Comparison of ENCODE assay signal across 9 cellular contexts in the genomic region with DNA sequence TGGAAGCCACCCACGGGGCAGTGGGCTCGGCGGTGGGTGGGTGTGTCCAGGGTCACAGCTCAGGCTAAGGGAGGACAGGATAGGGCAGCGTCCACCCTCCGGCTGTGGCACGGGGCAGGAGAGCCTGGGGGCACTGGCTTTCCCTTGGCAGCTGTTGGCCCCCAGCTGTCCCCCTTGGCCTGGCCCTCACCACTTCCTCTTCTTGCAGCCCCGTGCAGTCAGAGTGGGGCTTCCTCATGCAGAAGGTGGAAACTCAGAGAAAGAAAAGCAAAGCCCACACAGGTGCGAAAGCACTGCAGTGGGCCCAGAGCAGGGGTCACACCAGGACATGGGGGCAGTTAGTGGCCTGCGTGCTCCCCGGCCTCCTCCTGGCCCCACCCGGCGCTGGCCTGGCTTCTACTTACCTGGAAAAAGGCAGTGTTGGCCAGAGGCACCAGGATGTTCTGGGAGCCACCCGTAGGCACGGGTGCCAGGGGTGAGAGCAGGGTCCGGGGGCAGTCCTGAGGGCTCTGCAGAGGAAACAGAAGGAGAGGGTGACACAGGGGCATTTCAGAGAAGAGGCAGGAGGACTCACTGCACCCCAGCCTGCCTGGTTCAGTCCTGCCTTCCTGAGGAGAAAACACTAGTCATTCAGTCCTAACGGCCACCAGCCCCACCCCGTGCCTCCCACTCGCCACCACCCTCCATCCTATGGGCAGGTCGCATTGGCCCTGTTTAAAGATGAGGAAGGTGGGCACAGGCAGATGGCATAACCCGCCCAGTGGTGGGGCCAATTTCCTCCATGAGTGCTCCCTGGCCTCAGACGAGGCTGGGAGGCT. TPM values are rescaled to one million over a fixed set of nuclear protein-coding genes. Genes with fewer than 3 reads are reported as not detected.
DNase-seq lines count a peak whose midpoint lies in the region; TF ChIP-seq lines count a peak whose summit lies in the region.
"Had no signal": no experiment of that assay in that cellular context is flagged by ENCODE, and none has a peak within 500 bp of the region (broad histone marks: within the 10 kb centered on the region; RNA-seq: fewer than 3 reads in every experiment).

No MANE protein-coding gene starts in this region.

- no peaks in the 10 kb centered on the region for H3K4me1 Mint-ChIP-seq in MCF 10A (ENCODE audit: insufficient read depth, unreplicated experiment)

- 70 to 81% methylated on average over 3 to 8 of the region's 21 CpGs for WGBS in esophagus squamous epithelium, 2 donors

- no peaks in the 10 kb centered on the region for H3K36me3 ChIP-seq in breast epithelium
- H3K36me3 ChIP-seq in esophagus squamous epithelium: peaks cover 0 to 66% (median 3%) of the 10 kb centered on the region in 3 donors
- H3K36me3 ChIP-seq in uterus: no peaks in the 10 kb centered on the region
- H3K36me3 ChIP-seq in colonic mucosa: no peaks in the 10 kb centered on the region

- H3K4me1 ChIP-seq in breast epithelium (peaks cover 0 to 13% of the 10 kb centered on the region in 2 donors), esophagus squamous epithelium (peaks cover 14 to 34% (median 20%) of the 10 kb centered on the region in 3 donors), uterus (peaks cover 0 to 11% of the 10 kb centered on the region in 2 donors), colonic mucosa (peaks cover 5% of the 10 kb centered on the region)

- no peak for TF ChIP-seq POLR2A in breast epithelium (IDR thresholded peaks at IDR 0.05)
- no peak for TF ChIP-seq POLR2A in esophagus squamous epithelium (IDR thresholded peaks at IDR 0.05)
- TF ChIP-seq POLR2A in uterus (IDR thresholded peaks at IDR 0.05): no peak

- no peaks in the 10 kb centered on the region for H3K27me3 Mint-ChIP-seq in MCF 10A (ENCODE audit: insufficient read depth, unreplicated experiment)

- CTCF ChIA-PET in MCF 10A (lab: Yijun Ruan, JAX): interaction anchor here (0.6 kb wide), 1 partner anchor 67 kb away, joined by 3 read pairs; no protein-coding TSS in a partner anchor

- no peak for DNase-seq in breast epithelium (ENCODE audit: low spot score in 2 of 2)
- DNase-seq in MCF 10A (ENCODE audit: unreplicated experiment): no peak
- DNase-seq in MV-4-11 (lab: John Stamatoyannopoulos, UW): peak; percentile 79
- DNase-seq in esophagus squamous epithelium (lab: John Stamatoyannopoulos, UW): peak; percentile 29
- DNase-seq in uterus: no peak
- no peak for DNase-seq in T1000 (lab: John Stamatoyannopoulos, UW)
- no peak for DNase-seq in colonic mucosa
- DNase-seq in stimulated activated CD4-positive, alpha-beta T cell treated with anti-CD3 and anti-CD28 coated beads, Interleukin-2, amount 100 ng/mL, for 24 hours: no peak

- no TSS peak for BruUV-seq in MCF 10A (replicated peaks; lab: Mats Ljungman, UMichigan)

- H3K27ac Mint-ChIP-seq in MCF 10A (ENCODE audit: low read depth, unreplicated experiment): no peak overlapping the region

- H3K36me3 Mint-ChIP-seq in MCF 10A (ENCODE audit: insufficient read depth, unreplicated experiment): no peaks in the 10 kb centered on the region

- H3K4me3 ChIP-seq in breast epithelium (no peak overlapping the region), esophagus squamous epithelium (no peak overlapping the region), uterus (no peak overlapping the region), colonic mucosa (no peak overlapping the region)

- H3K9me3 Mint-ChIP-seq in MCF 10A (ENCODE audit: unreplicated experiment): no peaks in the 10 kb centered on the region

- H3K27ac ChIP-seq in breast epithelium: peak overlapping the region; percentile 69 to 86
- H3K27ac ChIP-seq in esophagus squamous epithelium: peak overlapping the region; percentile 42 to 80 (median 70)
- peak overlapping the region; percentile 24 to 52 for H3K27ac ChIP-seq in uterus
- no peak overlapping the region for H3K27ac ChIP-seq in colonic mucosa

- intact Hi-C loops in breast epithelium (cut with DNase I; ENCODE audit: low total_unique reads): no loop called here
- intact Hi-C loops in MCF 10A (cut with micrococcal nuclease): no loop called here
- intact Hi-C loops in esophagus squamous epithelium (cut with DNase I): no loop called here
- intact Hi-C loops in uterus (cut with DNase I; ENCODE audit: low total_unique reads): no loop called here
- intact Hi-C loops in colonic mucosa (cut with DNase I): no loop called here

- TF ChIP-seq CTCF in breast epithelium (IDR thresholded peaks at IDR 0.05) (no peak), MCF 10A (IDR thresholded peaks at IDR 0.05; ENCODE audit: unreplicated experiment) (no peak), esophagus squamous epithelium (IDR thresholded peaks at IDR 0.05) (no peak), uterus (IDR thresholded peaks at IDR 0.05) (no peak), colonic mucosa (IDR thresholded peaks at IDR 0.05) (no peak)

- H3K9ac ChIP-seq in colonic mucosa (ENCODE audit: low read depth in 2 of 2, low read length in 2 of 2): no peak overlapping the region

- POLR2A ChIA-PET in MCF 10A (lab: Yijun Ruan, JAX): no interaction called here

- H3K9me3 ChIP-seq in breast epithelium (no peaks in the 10 kb centered on the region), esophagus squamous epithelium (no peaks in the 10 kb centered on the region), uterus (no peaks in the 10 kb centered on the region), colonic mucosa (no peaks in the 10 kb centered on the region)

- H3K27me3 ChIP-seq in breast epithelium: no peaks in the 10 kb centered on the region
- H3K27me3 ChIP-seq in esophagus squamous epithelium: no peaks in the 10 kb centered on the region
- no peaks in the 10 kb centered on the region for H3K27me3 ChIP-seq in uterus
- no peaks in the 10 kb centered on the region for H3K27me3 ChIP-seq in colonic mucosa

- H3K4me3 Mint-ChIP-seq in MCF 10A (ENCODE audit: unreplicated experiment): no peak overlapping the region

RNA-seq across cellular contexts. Expression of gene PLXND1, which starts 28.3 kb away (rescaled TPM):
- total RNA-seq in breast epithelium (100 to 1,000 TPM in 2 of 3 donors, 10 to 100 TPM in 1; 53.6 to 187 (median 118) TPM), MCF 10A (2022) (5.6 and 6.2 TPM in 2 replicates), esophagus squamous epithelium (10 to 100 TPM in 3 of 4 donors, 1 to 10 TPM in 1; 4.5 to 66.0 (median 24.4) TPM), uterus (100 to 1,000 TPM in 3 of 4 donors, 10 to 100 TPM in 1; 54.7 to 343 (median 121) TPM), colonic mucosa (10 to 100 TPM; 25.6 to 26.7 TPM)

RNA-seq across cellular contexts. Expression of gene H1-8, which starts 35.2 kb away (rescaled TPM):
- not detected for total RNA-seq in breast epithelium
- not detected in 2 replicates for total RNA-seq in MCF 10A (2022)
- total RNA-seq in esophagus squamous epithelium: not detected
- total RNA-seq in uterus: not detected
- total RNA-seq in colonic mucosa: not detected
- total RNA-seq: T-helper 1 cell treated with Interleukin-12 subunit alpha and Interleukin-12 subunit beta and Interleukin-4 antibody, amounts not matched to agents 30 ng/mL and 1 ng/mL, for 36 hours had no signal

RNA-seq across cellular contexts. Expression of gene RHO, which starts 49.7 kb away (rescaled TPM):
- total RNA-seq in breast epithelium: under 1 TPM in 1 of 3 donors, not detected in 2; 0.15 TPM
- total RNA-seq in MCF 10A (2022): not detected in 2 replicates
- total RNA-seq in esophagus squamous epithelium: not detected
- under 1 TPM in 1 of 4 donors, not detected in 3; 0.34 TPM for total RNA-seq in uterus
- not detected for total RNA-seq in colonic mucosa
- total RNA-seq: T-helper 1 cell treated with Interleukin-12 subunit alpha and Interleukin-12 subunit beta and Interleukin-4 antibody, amounts not matched to agents 30 ng/mL and 1 ng/mL, for 36 hours had no signal

Comparison
In these comparisons a context has a peak if more than half of its experiments do, and no peak if none do; other contexts are left out.
1. DNase-seq: peak in MV-4-11 (single experiment) and esophagus squamous epithelium (single experiment); none in breast epithelium (0 of 2), MCF 10A (single experiment), uterus (0 of 2), T1000 (single experiment), colonic mucosa (single experiment) and stimulated activated CD4-positive, alpha-beta T cell treated with anti-CD3 and anti-CD28 coated beads, Interleukin-2, amount 100 ng/mL, for 24 hours (0 of 2).